26 cellular contexts compared by ENCODE assay signal in the genomic region with DNA sequence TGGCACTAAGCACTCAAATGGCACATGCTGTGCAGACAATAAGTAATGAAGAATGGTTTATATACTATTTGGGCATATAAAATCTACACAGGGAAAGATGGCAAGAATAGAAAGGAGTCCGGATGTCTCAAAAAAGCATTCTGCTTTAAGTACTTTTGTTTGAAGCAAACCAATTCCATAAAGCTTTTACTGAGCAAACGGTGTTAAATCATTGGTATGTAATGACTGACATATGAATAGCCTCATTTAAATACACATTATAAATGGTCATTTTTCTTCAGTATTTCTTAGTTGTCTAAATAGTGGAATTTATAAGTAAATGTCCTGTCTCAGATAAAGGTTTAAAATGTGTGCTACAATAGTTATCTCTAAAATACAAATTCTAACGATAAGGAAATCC.
"Had no signal": no experiment of that assay in that cellular context is flagged by ENCODE, and none has a peak within 500 bp of the region (broad histone marks: within the 10 kb centered on the region; RNA-seq: fewer than 3 reads in every experiment).

No MANE protein-coding gene starts in this region.

- H3K36me3 ChIP-seq: SJCRH30 had no signal

- DNase-seq: activated B cell treated with CpG ODN at 0.5 μM for 24 hours; activated CD4-positive, alpha-beta T cell treated with anti-CD3 and anti-CD28 coated beads for 1 hour; activated CD4-positive, alpha-beta T cell treated with anti-CD3 and anti-CD28 coated beads, Interleukin-2, amount 10 ng/mL, durations not matched to agents 24 days and 14 days; activated CD4-positive, alpha-beta T cell treated with anti-CD3 and anti-CD28 coated beads, Interleukin-2, amount 50 U/mL, for 48 hours; activated effector memory CD4-positive, alpha-beta T cell treated with anti-CD3 and anti-CD28 coated beads, Interleukin-2, amount 50 U/mL, for 16 hours; activated naive CD4-positive, alpha-beta T cell treated with Interleukin-2 at 50 U/mL for 16 hours; activated T-cell treated with anti-CD3 and anti-CD28 coated beads, Interleukin-2, amount 50 U/mL, for 4 hours; amygdala; MG63; NCI-H1105; NCI-H1436; NCI-H187 treated with DMSO at 0.1 percent for 48 hours; NCI-H2081 treated with DMSO at 0.1 percent for 48 hours; NCI-H446; NCI-H524 treated with DMSO at 0.1 percent for 48 hours; Right ventricle myocardium superior; SJCRH30; SK-N-SH; SW 1271 had no signal

- H3K4me3 Mint-ChIP-seq: activated B cell treated with CpG ODN at 0.5 μM for 24 hours; activated CD4-positive, alpha-beta T cell treated with anti-CD3 and anti-CD28 coated beads, Interleukin-2, amount 10 ng/mL, durations not matched to agents 24 days and 14 days; activated T-cell treated with anti-CD3 and anti-CD28 coated beads, Interleukin-2, amount 50 U/mL, for 4 hours; central memory CD8-positive, alpha-beta T cell had no signal

- H3K27ac Mint-ChIP-seq: activated B cell treated with CpG ODN at 0.5 μM for 24 hours; activated CD4-positive, alpha-beta T cell treated with anti-CD3 and anti-CD28 coated beads, Interleukin-2, amount 10 ng/mL, durations not matched to agents 24 days and 14 days; activated naive CD4-positive, alpha-beta T cell treated with anti-CD3 and anti-CD28 coated beads, Interleukin-2, amount 50 U/mL, for 72 hours; brain had no signal

- H3K27me3 ChIP-seq: MG63, SJCRH30 had no signal

- H3K9me3 Mint-ChIP-seq: activated B cell treated with CpG ODN at 0.5 μM for 24 hours; central memory CD8-positive, alpha-beta T cell had no signal

- H3K27me3 Mint-ChIP-seq: activated B cell treated with CpG ODN at 0.5 μM for 24 hours; activated CD4-positive, alpha-beta T cell treated with anti-CD3 and anti-CD28 coated beads, Interleukin-2, amount 10 ng/mL, durations not matched to agents 24 days and 14 days; brain; central memory CD8-positive, alpha-beta T cell had no signal

- H3K4me3 ChIP-seq: MG63, SJCRH30 had no signal

- H3K27ac ChIP-seq: KMS-11, RWPE1, SJCRH30 had no signal

- H3K9me3 ChIP-seq: MG63, SJCRH30 had no signal

- FAIRE-seq: astrocyte had no signal

- ATAC-seq: activated naive CD4-positive, alpha-beta T cell treated with anti-CD3 and anti-CD28 coated beads, Interleukin-2, amount 50 U/mL, for 72 hours; activated T-cell treated with anti-CD3 and anti-CD28 coated beads, Interleukin-2, amount 50 U/mL, for 4 hours; Panc1 had no signal
